ENCODE assay signal across 1 cellular context in the genomic region with DNA sequence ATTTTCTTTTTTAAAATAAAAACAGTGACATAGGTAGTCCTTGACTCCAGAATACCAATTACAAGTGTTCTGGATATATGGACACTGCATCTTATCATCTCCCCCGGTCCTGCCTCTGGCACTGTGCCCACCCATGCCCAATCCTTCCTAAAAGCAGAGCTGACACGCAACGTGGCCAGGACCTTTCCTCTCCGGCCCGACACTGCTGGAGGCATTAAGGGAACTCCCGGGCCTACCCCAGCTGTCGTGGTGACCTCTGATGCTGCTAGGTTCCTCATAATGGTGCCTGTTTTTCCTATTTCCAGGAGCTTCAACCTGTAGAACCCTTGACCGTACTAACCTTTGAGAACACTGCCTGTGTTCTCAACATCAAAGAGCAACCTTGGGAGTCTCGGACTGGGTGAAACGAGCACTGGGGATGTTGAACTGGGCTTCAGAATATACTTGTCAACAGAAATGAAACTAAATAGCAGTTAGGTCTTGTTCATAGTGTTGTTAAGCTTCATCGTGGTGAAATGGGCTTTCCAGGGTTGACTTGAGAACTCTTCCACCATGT.
TF ChIP-seq lines count a peak whose summit lies in the region.

No MANE protein-coding gene starts in this region.

TF ChIP-seq in WTC11, 78 proteins besides CTCF, POLR2A, EP300 and RAD21 (continued from another document):
- TF ChIP-seq, protein P1, sequence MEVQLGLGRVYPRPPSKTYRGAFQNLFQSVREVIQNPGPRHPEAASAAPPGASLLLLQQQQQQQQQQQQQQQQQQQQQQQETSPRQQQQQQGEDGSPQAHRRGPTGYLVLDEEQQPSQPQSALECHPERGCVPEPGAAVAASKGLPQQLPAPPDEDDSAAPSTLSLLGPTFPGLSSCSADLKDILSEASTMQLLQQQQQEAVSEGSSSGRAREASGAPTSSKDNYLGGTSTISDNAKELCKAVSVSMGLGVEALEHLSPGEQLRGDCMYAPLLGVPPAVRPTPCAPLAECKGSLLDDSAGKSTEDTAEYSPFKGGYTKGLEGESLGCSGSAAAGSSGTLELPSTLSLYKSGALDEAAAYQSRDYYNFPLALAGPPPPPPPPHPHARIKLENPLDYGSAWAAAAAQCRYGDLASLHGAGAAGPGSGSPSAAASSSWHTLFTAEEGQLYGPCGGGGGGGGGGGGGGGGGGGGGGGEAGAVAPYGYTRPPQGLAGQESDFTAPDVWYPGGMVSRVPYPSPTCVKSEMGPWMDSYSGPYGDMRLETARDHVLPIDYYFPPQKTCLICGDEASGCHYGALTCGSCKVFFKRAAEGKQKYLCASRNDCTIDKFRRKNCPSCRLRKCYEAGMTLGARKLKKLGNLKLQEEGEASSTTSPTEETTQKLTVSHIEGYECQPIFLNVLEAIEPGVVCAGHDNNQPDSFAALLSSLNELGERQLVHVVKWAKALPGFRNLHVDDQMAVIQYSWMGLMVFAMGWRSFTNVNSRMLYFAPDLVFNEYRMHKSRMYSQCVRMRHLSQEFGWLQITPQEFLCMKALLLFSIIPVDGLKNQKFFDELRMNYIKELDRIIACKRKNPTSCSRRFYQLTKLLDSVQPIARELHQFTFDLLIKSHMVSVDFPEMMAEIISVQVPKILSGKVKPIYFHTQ (CRISPR knock-in tag; IDR thresholded peaks at IDR 0.05): no peak
- TF ChIP-seq OVOL2 (CRISPR knock-in tag; IDR thresholded peaks at IDR 0.05; ENCODE audit: borderline replicate concordance) (no peak), NR2C2 (CRISPR knock-in tag; IDR thresholded peaks at IDR 0.05) (no peak), NFATC4 (CRISPR knock-in tag; IDR thresholded peaks at IDR 0.05) (no peak), ZNF232 (CRISPR knock-in tag; IDR thresholded peaks at IDR 0.05) (no peak), EMX1 (CRISPR knock-in tag; IDR thresholded peaks at IDR 0.05) (no peak), RORB (CRISPR knock-in tag; IDR thresholded peaks at IDR 0.05) (no peak)
- TF ChIP-seq, protein P2, sequence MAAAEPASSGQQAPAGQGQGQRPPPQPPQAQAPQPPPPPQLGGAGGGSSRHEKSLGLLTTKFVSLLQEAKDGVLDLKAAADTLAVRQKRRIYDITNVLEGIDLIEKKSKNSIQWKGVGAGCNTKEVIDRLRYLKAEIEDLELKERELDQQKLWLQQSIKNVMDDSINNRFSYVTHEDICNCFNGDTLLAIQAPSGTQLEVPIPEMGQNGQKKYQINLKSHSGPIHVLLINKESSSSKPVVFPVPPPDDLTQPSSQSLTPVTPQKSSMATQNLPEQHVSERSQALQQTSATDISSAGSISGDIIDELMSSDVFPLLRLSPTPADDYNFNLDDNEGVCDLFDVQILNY (CRISPR knock-in tag; IDR thresholded peaks at IDR 0.05): no peak
- TF ChIP-seq, protein P3, sequence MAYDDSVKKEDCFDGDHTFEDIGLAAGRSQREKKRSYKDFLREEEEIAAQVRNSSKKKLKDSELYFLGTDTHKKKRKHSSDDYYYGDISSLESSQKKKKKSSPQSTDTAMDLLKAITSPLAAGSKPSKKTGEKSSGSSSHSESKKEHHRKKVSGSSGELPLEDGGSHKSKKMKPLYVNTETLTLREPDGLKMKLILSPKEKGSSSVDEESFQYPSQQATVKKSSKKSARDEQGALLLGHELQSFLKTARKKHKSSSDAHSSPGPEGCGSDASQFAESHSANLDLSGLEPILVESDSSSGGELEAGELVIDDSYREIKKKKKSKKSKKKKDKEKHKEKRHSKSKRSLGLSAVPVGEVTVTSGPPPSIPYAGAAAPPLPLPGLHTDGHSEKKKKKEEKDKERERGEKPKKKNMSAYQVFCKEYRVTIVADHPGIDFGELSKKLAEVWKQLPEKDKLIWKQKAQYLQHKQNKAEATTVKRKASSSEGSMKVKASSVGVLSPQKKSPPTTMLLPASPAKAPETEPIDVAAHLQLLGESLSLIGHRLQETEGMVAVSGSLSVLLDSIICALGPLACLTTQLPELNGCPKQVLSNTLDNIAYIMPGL (CRISPR knock-in tag; IDR thresholded peaks at IDR 0.05): no peak
- TF ChIP-seq, protein P4, sequence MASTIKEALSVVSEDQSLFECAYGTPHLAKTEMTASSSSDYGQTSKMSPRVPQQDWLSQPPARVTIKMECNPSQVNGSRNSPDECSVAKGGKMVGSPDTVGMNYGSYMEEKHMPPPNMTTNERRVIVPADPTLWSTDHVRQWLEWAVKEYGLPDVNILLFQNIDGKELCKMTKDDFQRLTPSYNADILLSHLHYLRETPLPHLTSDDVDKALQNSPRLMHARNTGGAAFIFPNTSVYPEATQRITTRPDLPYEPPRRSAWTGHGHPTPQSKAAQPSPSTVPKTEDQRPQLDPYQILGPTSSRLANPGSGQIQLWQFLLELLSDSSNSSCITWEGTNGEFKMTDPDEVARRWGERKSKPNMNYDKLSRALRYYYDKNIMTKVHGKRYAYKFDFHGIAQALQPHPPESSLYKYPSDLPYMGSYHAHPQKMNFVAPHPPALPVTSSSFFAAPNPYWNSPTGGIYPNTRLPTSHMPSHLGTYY (CRISPR knock-in tag; IDR thresholded peaks at IDR 0.05): no peak
